1 cellular context compared by ENCODE assay signal in the genomic region with DNA sequence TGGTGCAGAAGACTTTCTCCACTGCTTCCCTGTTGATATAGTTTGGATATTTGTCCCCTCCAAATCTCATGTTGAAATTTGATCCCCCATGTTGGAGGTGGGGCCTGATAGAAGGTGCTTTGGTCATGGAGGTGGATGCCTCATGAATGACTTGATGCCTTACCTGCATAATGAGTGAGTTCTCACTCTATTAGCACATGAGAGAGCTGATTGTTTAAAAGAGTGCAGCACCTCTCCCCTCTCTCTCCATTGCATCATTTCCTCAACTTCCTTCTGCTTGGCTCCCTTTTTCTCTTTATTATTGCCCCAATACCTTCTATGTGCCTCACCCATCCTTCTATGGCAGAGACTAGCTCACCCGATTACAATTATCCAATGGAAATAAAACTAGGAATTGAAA.
TF ChIP-seq lines count a peak whose summit lies in the region.

No MANE protein-coding gene starts in this region.

TF ChIP-seq in H1, 55 proteins besides CTCF, POLR2A, EP300 and RAD21:
- TF ChIP-seq CEBPB (IDR thresholded peaks at IDR 0.05; ENCODE audit: low read depth, low read length) (peak; percentile 70), CBX5 (IDR thresholded peaks at IDR 0.05; ENCODE audit: low read depth, low read length) (no peak), ZNF274 (IDR thresholded peaks at IDR 0.05; ENCODE audit: borderline replicate concordance, extremely low read depth, low read length) (no peak), RBBP5 (IDR thresholded peaks at IDR 0.05; ENCODE audit: borderline replicate concordance, low read depth, low read length) (no peak), CHD1 (IDR thresholded peaks at IDR 0.05; ENCODE audit: low read depth, low read length) (no peak)
